24 cellular contexts compared by ENCODE assay signal in the genomic region with DNA sequence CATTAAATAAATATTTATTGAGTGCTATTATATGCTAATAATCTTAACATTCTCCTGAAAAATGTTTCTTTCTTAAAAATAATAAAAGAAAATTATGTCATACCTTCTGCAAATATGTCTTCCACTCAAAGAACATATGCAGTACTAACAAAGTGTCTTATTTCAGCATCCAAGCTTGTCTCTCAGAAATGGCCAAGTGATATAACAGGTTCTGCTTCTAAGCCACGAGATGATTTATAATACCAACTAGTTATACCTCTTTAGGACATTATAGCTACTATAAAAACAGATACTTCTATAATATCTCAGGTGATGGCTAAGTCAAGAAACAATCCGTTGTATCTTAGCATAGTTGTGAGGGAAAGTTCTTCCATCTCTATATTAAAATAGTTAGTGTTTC.
"Had no signal": no experiment of that assay in that cellular context is flagged by ENCODE, and none has a peak within 500 bp of the region (broad histone marks: within the 10 kb centered on the region; RNA-seq: fewer than 3 reads in every experiment).

No MANE protein-coding gene starts in this region.

- DNase-seq: activated CD4-positive, alpha-beta T cell treated with anti-CD3 and anti-CD28 coated beads for 36 hours; activated CD4-positive, alpha-beta T cell treated with anti-CD3 and anti-CD28 coated beads, Interleukin-2, amount 10 ng/mL, durations not matched to agents 7 days and 5 days; activated CD4-positive, alpha-beta T cell treated with anti-CD3 and anti-CD28 coated beads, Interleukin-2, amount 50 U/mL, for 48 hours; activated CD8-positive, alpha-beta T cell treated with anti-CD3 and anti-CD28 coated beads, Interleukin-2, amount 10 ng/mL, durations not matched to agents 7 days and 5 days; activated gamma-delta T cell treated with Interleukin-2 at 50 U/mL for 16 hours; activated naive CD4-positive, alpha-beta T cell treated with anti-CD3 and anti-CD28 coated beads for 36 hours; activated T-cell treated with anti-CD3 and anti-CD28 coated beads, Interleukin-2, amount 50 U/mL, for 24 hours; adrenal gland; body of pancreas; cerebellar nuclear complex; NCI-H1105; NCI-H1436; NCI-H1694; NCI-H1930; NCI-H2081 treated with DMSO at 0.1 percent for 48 hours; NCI-H2171 treated with DMSO at 0.1 percent for 48 hours; NCI-H2227 treated with DMSO at 0.1 percent for 48 hours; NCI-H446; NCI-H524 treated with DMSO at 0.1 percent for 48 hours; Peyer's patch; RPMI8226 had no signal

- H3K4me3 ChIP-seq: adrenal gland, body of pancreas, breast epithelium, K562, Peyer's patch, SJSA1 had no signal

- H3K27ac ChIP-seq: adrenal gland, body of pancreas, breast epithelium, Peyer's patch, SJSA1 had no signal
